In genomic region chr17:1147664-1148063, GRCh38 we compare ENCODE assay signal across 8 cellular contexts. TPM values are rescaled to one million over a fixed set of nuclear protein-coding genes. Genes with fewer than 3 reads are reported as not detected.
DNase-seq lines count a peak whose midpoint lies in the region; ATAC-seq lines count a peak whose summit lies in the region.

No MANE protein-coding gene starts in this region.

- H3K9ac ChIP-seq in adipocyte (ENCODE audit: low read length) = no peak overlapping the region

- ATAC-seq in HG03469 (IDR thresholded peaks at IDR 0.05; ENCODE audit: unreplicated experiment) (no peak), GM18870 (IDR thresholded peaks at IDR 0.05; ENCODE audit: unreplicated experiment) (no peak), GM21515 (IDR thresholded peaks at IDR 0.05; ENCODE audit: unreplicated experiment) (no peak)

- peak; percentile 62 for DNase-seq in COLO668 (lab: John Stamatoyannopoulos, UW; ENCODE audit: unreplicated experiment)
- DNase-seq in MG63 = peak; percentile 59
- peak; percentile 37 for DNase-seq in adipocyte (ENCODE audit: low read depth)
- peak; percentile 85 for DNase-seq in iPS-NIHi11 (ENCODE audit: low spot score)
- no peak for DNase-seq in GOT3 (lab: John Stamatoyannopoulos, UW)

- no peaks in the 10 kb centered on the region for H3K36me3 ChIP-seq in MG63
- H3K36me3 ChIP-seq in adipocyte (ENCODE audit: control insufficient read depth, insufficient read depth, low read length, severe bottlenecking) = no peaks in the 10 kb centered on the region

- H3K9me3 ChIP-seq in MG63 (no peaks in the 10 kb centered on the region), adipocyte (ENCODE audit: control insufficient read depth, low read length) (no peaks in the 10 kb centered on the region)

- no peaks in the 10 kb centered on the region for H3K4me1 ChIP-seq in adipocyte (ENCODE audit: control insufficient read depth, insufficient read depth, low read length)

- H3K4me3 ChIP-seq in MG63 = no peak overlapping the region
- no peak overlapping the region for H3K4me3 ChIP-seq in adipocyte (ENCODE audit: low read length)

- H3K27me3 ChIP-seq in MG63 = no peaks in the 10 kb centered on the region
- no peaks in the 10 kb centered on the region for H3K27me3 ChIP-seq in adipocyte (replicated peaks; ENCODE audit: control insufficient read depth, insufficient read depth, low read length)

RNA-seq across cellular contexts. Expression of gene ABR, which starts 32.1 kb away (rescaled TPM):
- 7.3 and 24.0 TPM in 2 replicates for total RNA-seq in MG63 (2014; rRNA removed; shearing (Covaris generic); ENCODE audit: low replicate concordance)
